ENCODE assay signal across 13 cellular contexts in the genomic region with DNA sequence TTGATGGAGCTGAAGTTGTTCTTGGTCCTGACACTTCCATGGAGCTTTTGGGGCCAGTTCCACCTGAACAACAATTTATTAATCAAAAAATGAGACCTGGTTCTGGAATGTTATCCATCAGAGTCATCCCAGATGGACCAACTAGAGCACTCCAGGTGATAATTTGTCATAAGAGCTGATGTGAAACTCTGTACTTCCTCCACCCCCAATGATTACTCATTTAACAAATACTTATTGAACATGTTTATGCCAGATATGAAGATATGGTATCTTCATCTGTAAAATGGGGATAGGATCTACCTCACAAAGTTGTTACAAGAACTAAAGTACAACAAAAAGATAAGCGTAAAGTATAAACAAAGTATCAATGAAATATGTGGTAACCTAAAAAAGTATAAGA.
"Had no signal": no experiment of that assay in that cellular context is flagged by ENCODE, and none has a peak within 500 bp of the region (broad histone marks: within the 10 kb centered on the region; RNA-seq: fewer than 3 reads in every experiment).

No MANE protein-coding gene starts in this region.

- H3K4me3 ChIP-seq: body of pancreas, gastrocnemius medialis, heart right ventricle, left ventricle myocardium inferior, stomach, thoracic aorta had no signal

- H3K27me3 ChIP-seq: body of pancreas, gastrocnemius medialis, heart right ventricle, stomach had no signal

- ATAC-seq: body of pancreas, gastrocnemius medialis, heart right ventricle had no signal

- H3K27ac ChIP-seq: gastrocnemius medialis, left ventricle myocardium inferior had no signal

- H3K9me3 ChIP-seq: body of pancreas, gastrocnemius medialis had no signal

- H3K27me3 Mint-ChIP-seq: activated CD4-positive, alpha-beta memory T cell treated with anti-CD3 and anti-CD28 coated beads for 36 hours had no signal

- DNase-seq: activated CD4-positive, alpha-beta memory T cell treated with anti-CD3 and anti-CD28 coated beads for 36 hours; activated CD8-positive, alpha-beta memory T cell treated with anti-CD3 and anti-CD28 coated beads, Interleukin-2, amount 50 U/mL, for 4 hours; activated naive CD4-positive, alpha-beta T cell; body of pancreas; gastrocnemius medialis; heart right ventricle; islet precursor cell; left ventricle myocardium inferior; mesenchymal stem cell; stimulated activated CD4-positive, alpha-beta T cell treated with anti-CD3 and anti-CD28 coated beads, Interleukin-15, amount 100 ng/mL, for 24 hours; stimulated activated CD4-positive, alpha-beta T cell treated with anti-CD3 and anti-CD28 coated beads, Interleukin-4, amount 100 ng/mL, for 4 hours; stomach had no signal

- H3K4me3 Mint-ChIP-seq: activated CD4-positive, alpha-beta memory T cell treated with anti-CD3 and anti-CD28 coated beads for 36 hours had no signal
